ENCODE assay signal across 19 cellular contexts in the genomic region with DNA sequence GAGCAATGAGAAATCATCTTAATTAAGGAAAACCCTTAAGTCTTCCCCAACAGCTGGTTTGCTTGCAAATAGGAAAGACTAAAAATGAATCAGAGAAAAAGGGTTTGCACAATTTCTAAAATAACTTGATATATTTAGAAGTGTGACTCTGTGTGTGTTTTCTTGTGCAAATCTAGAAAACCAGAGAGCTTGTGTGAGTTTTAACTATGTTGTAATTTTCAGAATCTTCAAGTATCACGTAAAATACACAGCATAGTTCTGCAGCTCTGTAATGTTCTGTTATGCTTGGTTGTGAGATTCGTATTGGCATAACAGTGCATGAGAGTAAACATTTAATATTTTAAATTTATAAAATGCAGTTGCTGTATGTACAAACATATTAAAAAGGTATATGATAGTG.
"Had no signal": no experiment of that assay in that cellular context is flagged by ENCODE, and none has a peak within 500 bp of the region (broad histone marks: within the 10 kb centered on the region; RNA-seq: fewer than 3 reads in every experiment).

No MANE protein-coding gene starts in this region.

- H3K4me3 ChIP-seq: SJSA1 had no signal

- H3K9me3 ChIP-seq: SJSA1 had no signal

- H3K36me3 ChIP-seq: SJSA1 had no signal

- DNase-seq: activated CD4-positive, alpha-beta memory T cell treated with anti-CD3 and anti-CD28 coated beads for 36 hours; activated CD4-positive, alpha-beta T cell treated with anti-CD3 and anti-CD28 coated beads, Interleukin-2, amount 10 ng/mL, durations not matched to agents 7 days and 5 days; activated CD4-positive, CD25-positive, alpha-beta regulatory T cell; activated CD8-positive, alpha-beta memory T cell treated with anti-CD3 and anti-CD28 coated beads for 24 hours; activated effector memory CD4-positive, alpha-beta T cell treated with anti-CD3 and anti-CD28 coated beads, Interleukin-2, amount 50 U/mL, for 16 hours; activated naive CD4-positive, alpha-beta T cell treated with anti-CD3 and anti-CD28 coated beads for 36 hours; activated T-cell treated with anti-CD3 and anti-CD28 coated beads, Interleukin-2, amount 50 U/mL, for 4 hours; anterior cingulate cortex; KG1; NCI-H1048; NCI-H146; NCI-H187 treated with DMSO at 0.1 percent for 48 hours; NCI-H2081 treated with DMSO at 0.1 percent for 48 hours; NCI-H446; NCI-H524; PC-3; SHP77; T-helper 9 cell had no signal

- H3K27me3 ChIP-seq: SJSA1 had no signal

- H3K27ac ChIP-seq: SJSA1 had no signal

- ATAC-seq: activated T-cell treated with anti-CD3 and anti-CD28 coated beads, Interleukin-2, amount 50 U/mL, for 4 hours; PC-3 had no signal

- H3K4me1 ChIP-seq: SJSA1 had no signal
